In genomic region chr10:96964131-96964530, GRCh38 we compare ENCODE assay signal across 24 cellular contexts.
"Had no signal": no experiment of that assay in that cellular context is flagged by ENCODE, and none has a peak within 500 bp of the region (broad histone marks: within the 10 kb centered on the region; RNA-seq: fewer than 3 reads in every experiment).

No MANE protein-coding gene starts in this region.

- H3K27ac ChIP-seq: hepatocyte, left lung, lower lobe of right lung, pancreas, psoas muscle, right atrium auricular region, right lobe of liver, transverse colon, upper lobe of left lung, vagina had no signal

- H3K27me3 ChIP-seq: hepatocyte, left lung, pancreas, right atrium auricular region, right lobe of liver, transverse colon, upper lobe of left lung, vagina had no signal

- H3K4me3 ChIP-seq: hepatocyte, left lung, lower lobe of right lung, pancreas, psoas muscle, right atrium auricular region, right lobe of liver, smooth muscle cell, transverse colon, upper lobe of left lung, vagina had no signal

- FAIRE-seq: islet of Langerhans, kidney had no signal

- DNase-seq: kidney; left colon; left lung; lower lobe of right lung; mammary epithelial cell; mesenchymal stem cell; naive thymus-derived CD8-positive, alpha-beta T cell; nucleus accumbens; pancreas; psoas muscle; right lobe of liver; stimulated activated CD4-positive, alpha-beta T cell treated with anti-CD3 and anti-CD28 coated beads, Interleukin-1b, Interleukin-23, amount 100 ng/mL, for 48 hours; stimulated activated CD4-positive, alpha-beta T cell treated with anti-CD3 and anti-CD28 coated beads, Interleukin-2, amount 100 ng/mL, for 48 hours; stimulated activated CD4-positive, alpha-beta T cell treated with anti-CD3 and anti-CD28 coated beads, Interleukin-4, amount 100 ng/mL, for 4 hours; stimulated activated CD8-positive, alpha-beta memory T cell treated with anti-CD3 and anti-CD28 coated beads, Interleukin-4, amount 100 ng/mL, for 48 hours; stimulated activated naive CD4-positive, alpha-beta T cell treated with Interleukin-2 at 50 U/mL for 16 hours; stimulated activated naive CD8-positive, alpha-beta T cell treated with anti-CD3 and anti-CD28 coated beads, Interleukin-15, amount 100 ng/mL, for 72 hours; transverse colon; upper lobe of left lung had no signal

- H3K36me3 ChIP-seq: left lung, lower lobe of right lung, right atrium auricular region, right lobe of liver, vagina had no signal
